ENCODE assay signal across 15 cellular contexts in the genomic region with DNA sequence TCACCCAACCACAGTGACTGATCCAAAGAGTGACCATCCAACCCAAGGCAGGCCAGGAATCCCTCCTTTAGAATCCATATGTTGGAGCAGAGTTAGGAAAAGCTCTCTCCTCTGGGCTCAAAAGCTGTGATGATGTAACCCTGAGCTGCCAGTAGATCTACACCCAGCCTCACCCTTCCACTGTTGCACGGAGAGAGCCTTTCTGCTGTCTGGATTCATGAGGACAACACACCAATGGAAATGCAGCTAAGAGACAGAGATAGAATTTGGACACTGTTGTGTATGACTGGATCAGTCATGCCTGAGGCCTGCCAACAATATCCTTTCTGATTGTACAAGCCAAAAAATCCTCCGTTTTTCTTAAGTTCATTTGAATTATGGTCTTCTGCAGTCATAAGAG. TPM values are rescaled to one million over a fixed set of nuclear protein-coding genes. Genes with fewer than 3 reads are reported as not detected.
"Had no signal": no experiment of that assay in that cellular context is flagged by ENCODE, and none has a peak within 500 bp of the region (broad histone marks: within the 10 kb centered on the region; RNA-seq: fewer than 3 reads in every experiment).

No MANE protein-coding gene starts in this region.

- H3K27me3 ChIP-seq: cardiac muscle cell, transverse colon had no signal

- H3K27ac ChIP-seq: cardiac muscle cell, transverse colon, VCaP had no signal

- DNase-seq: activated CD4-positive, alpha-beta memory T cell treated with anti-CD3 and anti-CD28 coated beads, Interleukin-2, amount 10 ng/mL, durations not matched to agents 7 days and 5 days; activated gamma-delta T cell treated with Interleukin-2 at 50 U/mL for 16 hours; activated naive CD8-positive, alpha-beta T cell treated with anti-CD3 and anti-CD28 coated beads for 36 hours; activated T-cell treated with anti-CD3 and anti-CD28 coated beads, Interleukin-2, amount 50 U/mL, for 72 hours; anterior cingulate cortex; occipital lobe; stimulated activated CD4-positive, alpha-beta T cell treated with anti-CD3 and anti-CD28 coated beads, Interleukin-4, amount 100 ng/mL, for 4 hours; T-helper 9 cell; transverse colon had no signal

- H3K9me3 ChIP-seq: transverse colon had no signal

- H3K4me3 ChIP-seq: cardiac muscle cell, transverse colon had no signal

- H3K36me3 ChIP-seq: cardiac muscle cell, transverse colon had no signal

- FAIRE-seq: colon, islet of Langerhans had no signal

- ATAC-seq: activated T-cell treated with anti-CD3 and anti-CD28 coated beads, Interleukin-2, amount 50 U/mL, for 72 hours had no signal

RNA-seq across cellular contexts. Expression of gene OR6J1, which starts 4.4 kb away (rescaled TPM):
- total RNA-seq: activated CD4-positive, alpha-beta memory T cell treated with anti-CD3 and anti-CD28 coated beads, Interleukin-2, amount 10 ng/mL, durations not matched to agents 7 days and 5 days; activated naive CD8-positive, alpha-beta T cell treated with anti-CD3 and anti-CD28 coated beads for 36 hours; activated T-cell treated with anti-CD3 and anti-CD28 coated beads, Interleukin-2, amount 50 U/mL, for 72 hours; cardiac muscle cell; occipital lobe; pulmonary artery endothelial cell; skeletal muscle tissue; transverse colon had no signal
- polyA plus RNA-seq: cardiac muscle cell had no signal
